In genomic region chr12:57130941-57131340, GRCh38 we compare ENCODE assay signal across 1 cellular context.
TF ChIP-seq lines count a peak whose summit lies in the region.

No MANE protein-coding gene starts in this region.

TF ChIP-seq in HepG2, 621 proteins besides CTCF, POLR2A, EP300 and RAD21 (continued from another document and continues in another):
- TF ChIP-seq ZNF407 (CRISPR knock-in tag; IDR thresholded peaks at IDR 0.05; ENCODE audit: not compliant biosample characterization) (no peak), TSC22D2 (CRISPR knock-in tag; IDR thresholded peaks at IDR 0.05; ENCODE audit: borderline replicate concordance) (no peak), TARDBP (CRISPR knock-in tag; IDR thresholded peaks at IDR 0.05) (no peak), DMTF1 (CRISPR knock-in tag; IDR thresholded peaks at IDR 0.05) (no peak), CENPX (CRISPR knock-in tag; IDR thresholded peaks at IDR 0.05) (no peak), ZNF749 (CRISPR knock-in tag; IDR thresholded peaks at IDR 0.05; ENCODE audit: borderline replicate concordance) (no peak), LCORL (IDR thresholded peaks at IDR 0.05) (no peak), LCORL (CRISPR knock-in tag; IDR thresholded peaks at IDR 0.05) (no peak), TBL1XR1 (IDR thresholded peaks at IDR 0.05; ENCODE audit: borderline replicate concordance, low read length, partially characterized antibody) (no peak), ZSCAN12 (CRISPR knock-in tag; IDR thresholded peaks at IDR 0.05) (no peak), KMT2B (CRISPR knock-in tag; IDR thresholded peaks at IDR 0.05) (no peak), ZNF503 (CRISPR knock-in tag; IDR thresholded peaks at IDR 0.05) (0 out of 2 replicates have a peak, but pooled peaks have one; percentile 43), SOX13 (IDR thresholded peaks at IDR 0.05) (0 out of 2 replicates have a peak, but pooled peaks have one; percentile 10), SOX13 (CRISPR knock-in tag; conservative IDR thresholded peaks at IDR 0.05 in 1 of 2, IDR thresholded peaks at IDR 0.05 in 1 of 2) (peak in 1 of 2 experiments; percentile 80; a peak in 2 of 4 replicates), MAZ (IDR thresholded peaks at IDR 0.05; ENCODE audit: borderline replicate concordance, low read depth, low read length) (no peak), MAZ (CRISPR knock-in tag; IDR thresholded peaks at IDR 0.05; ENCODE audit: low read depth) (no peak), ZNF484 (CRISPR knock-in tag; IDR thresholded peaks at IDR 0.05; ENCODE audit: borderline replicate concordance, low read depth) (no peak), MBNL3 (CRISPR knock-in tag; conservative IDR thresholded peaks at IDR 0.05) (no peak), ZBTB26 (CRISPR knock-in tag; IDR thresholded peaks at IDR 0.05; ENCODE audit: borderline replicate concordance) (peak; percentile 67; the same call in 1 of the 2 replicates), ZNF33A (CRISPR knock-in tag; IDR thresholded peaks at IDR 0.05; ENCODE audit: borderline replicate concordance) (no peak), ZFP41 (CRISPR knock-in tag; IDR thresholded peaks at IDR 0.05; ENCODE audit: borderline replicate concordance) (no peak), PAXIP1 (CRISPR knock-in tag; conservative IDR thresholded peaks at IDR 0.05) (peak; percentile 79; the same call in 1 of the 2 replicates), HOXA5 (CRISPR knock-in tag; IDR thresholded peaks at IDR 0.05) (no peak), ZNF333 (CRISPR knock-in tag; IDR thresholded peaks at IDR 0.05; ENCODE audit: borderline replicate concordance) (no peak), TOPORS (CRISPR knock-in tag; IDR thresholded peaks at IDR 0.05) (no peak), ADNP (CRISPR knock-in tag; IDR thresholded peaks at IDR 0.05) (no peak), ZUFSP (CRISPR knock-in tag; IDR thresholded peaks at IDR 0.05; ENCODE audit: borderline replicate concordance) (no peak), ZNF362 (CRISPR knock-in tag; IDR thresholded peaks at IDR 0.05; ENCODE audit: borderline replicate concordance) (no peak), AFF4 (CRISPR knock-in tag; IDR thresholded peaks at IDR 0.05) (no peak), AHR (CRISPR knock-in tag; IDR thresholded peaks at IDR 0.05) (no peak), SSRP1 (CRISPR knock-in tag; IDR thresholded peaks at IDR 0.05) (0 out of 2 replicates have a peak, but pooled peaks have one; percentile 60)
